Comparison of ENCODE assay signal across 16 cellular contexts in genomic region chr12:92574911-92575570, GRCh38.
A peak's percentile ranks its signal among the peaks of the same experiment; 100 is the strongest.
DNase-seq lines count a peak whose midpoint lies in the region; ATAC-seq, FAIRE-seq and TF ChIP-seq lines count a peak whose summit lies in the region.
"Had no signal": no experiment of that assay in that cellular context is flagged by ENCODE, and none has a peak within 500 bp of the region (broad histone marks: within the 10 kb centered on the region; RNA-seq: fewer than 3 reads in every experiment).

No MANE protein-coding gene starts in this region.

- peaks cover 18% of the 10 kb centered on the region for H3K4me1 ChIP-seq in A549
- H3K4me1 ChIP-seq in gastrocnemius medialis: peaks cover under 1 to 3% of the 10 kb centered on the region in 2 donors
- H3K4me1 ChIP-seq: HAP-1, testis had no signal

- no peak for TF ChIP-seq RAD21 in A549 (conservative IDR thresholded peaks at IDR 0.05 in 1 of 2, IDR thresholded peaks at IDR 0.05 in 1 of 2)

- CTCF ChIA-PET in A549 (lab: Yijun Ruan, JAX): interaction anchor here (0.8 to 2.5 kb wide), 8 partner anchors 9 to 1193 kb away, joined by 3 to 16 read pairs (median 5); no protein-coding TSS in a partner anchor

- TF ChIP-seq EP300 in A549 (IDR thresholded peaks at IDR 0.05): no peak

- peak in 1 of 2 experiments; percentile 31 for DNase-seq in A549 (ENCODE audit: low read depth in 1 of 2, low spot score in 1 of 2)
- peak; percentile 44 to 49 for DNase-seq in NOMO-1 (lab: John Stamatoyannopoulos, UW; ENCODE audit: unreplicated experiment in 2 of 2)
- peak; percentile 67 for DNase-seq in epithelial cell of proximal tubule (ENCODE audit: low read depth)
- DNase-seq in gastrocnemius medialis: no peak
- DNase-seq in dedifferentiated amniotic fluid mesenchymal stem cell (ENCODE audit: extremely low spot score): no peak
- no peak for DNase-seq in HUDEP-2 (lab: John Stamatoyannopoulos, UW; ENCODE audit: unreplicated experiment in 76 of 76)
- DNase-seq: activated CD4-positive, alpha-beta T cell treated with anti-CD3 and anti-CD28 coated beads, Interleukin-2, amount 50 U/mL, for 48 hours; anterior cingulate cortex; MM.1S; SK-N-SH; testis had no signal

- 84% methylated on average over 6 of the region's 6 CpGs for WGBS in A549 (ENCODE audit: missing lambda C conversion rate)

- peak overlapping the region; percentile 4; the same call in 1 of the 3 replicates for H3K4me2 ChIP-seq in A549
- H3K4me2 ChIP-seq: SK-N-SH had no signal

- ATAC-seq in A549 (peak in 1 of 2 experiments; percentile 48; a peak in 3 of 6 replicates), gastrocnemius medialis (no peak), HG02798 (IDR thresholded peaks at IDR 0.05; ENCODE audit: poor library complexity, unreplicated experiment) (no peak)

- peaks cover 15% of the 10 kb centered on the region for H3K9me3 ChIP-seq in A549
- H3K9me3 ChIP-seq in gastrocnemius medialis: no peaks in the 10 kb centered on the region
- H3K9me3 ChIP-seq: HAP-1, SK-N-SH, testis had no signal

- TF ChIP-seq POLR2A in A549 (IDR thresholded peaks at IDR 0.05; ENCODE audit: low read length) (no peak), gastrocnemius medialis (IDR thresholded peaks at IDR 0.05) (no peak)

- intact Hi-C loops in gastrocnemius medialis (cut with DNase I; ENCODE audit: low total_unique reads): loop anchor here (5.0 to 10.0 kb wide), 3 partner anchors 68 to 1000 kb away; partner anchors contain the start of gene BTG1

- H3K4me3 ChIP-seq in A549 (no peak overlapping the region), epithelial cell of proximal tubule (ENCODE audit: low read depth, low read length) (no peak overlapping the region), gastrocnemius medialis (no peak overlapping the region)
- H3K4me3 ChIP-seq: HAP-1, testis had no signal

- no peak for FAIRE-seq in A549 (lab: Jason Lieb, UNC)
- FAIRE-seq: colon, HTR-8/SVneo had no signal

- H3K27ac ChIP-seq in A549 (peak overlapping the region; percentile 58 to 82), gastrocnemius medialis (no peak overlapping the region)
- H3K27ac ChIP-seq: testis had no signal

- in situ Hi-C loops in gastrocnemius medialis (cut with MboI; ENCODE audit: low sequenced_read_pairs in 4 of 4): loop anchor here (5.0 to 25.0 kb wide), 7 partner anchors 428 to 1188 kb away; partner anchors contain the start of gene BTG1 (in 3 of the 4)

- H3K4me3 Mint-ChIP-seq in nephron: no peak overlapping the region

- POLR2A ChIA-PET in A549 (lab: Yijun Ruan, JAX): interaction anchor here (0.9 kb wide), 1 partner anchor 19 kb away, joined by 3 read pairs; no protein-coding TSS in a partner anchor

- H3K4me1 Mint-ChIP-seq in nephron: peaks cover 18% of the 10 kb centered on the region

- TF ChIP-seq CTCF in A549 (IDR thresholded peaks at IDR 0.05) (no peak), epithelial cell of proximal tubule (conservative IDR thresholded peaks at IDR 0.05; ENCODE audit: low read depth, low read length) (no peak), nephron (IDR thresholded peaks at IDR 0.05; ENCODE audit: unreplicated experiment in 3 of 3) (no peak), gastrocnemius medialis (IDR thresholded peaks at IDR 0.05 in 4 of 5, conservative IDR thresholded peaks at IDR 0.05 in 1 of 5) (no peak)

- no peaks in the 10 kb centered on the region for H3K27me3 Mint-ChIP-seq in nephron (ENCODE audit: low read depth)

- no peaks in the 10 kb centered on the region for H3K27me3 ChIP-seq in gastrocnemius medialis
- H3K27me3 ChIP-seq: testis had no signal

- H3K27ac Mint-ChIP-seq in nephron: peak overlapping the region; percentile 24 to 86 (median 26)

- no peaks in the 10 kb centered on the region for H3K36me3 ChIP-seq in gastrocnemius medialis
- H3K36me3 ChIP-seq: HAP-1 had no signal

- no peaks in the 10 kb centered on the region for H3K9me3 Mint-ChIP-seq in nephron

- H3K36me3 Mint-ChIP-seq in nephron (ENCODE audit: low read depth): no peaks in the 10 kb centered on the region

TF ChIP-seq in A549, 52 proteins besides CTCF, POLR2A, EP300 and RAD21:
- no peak for TF ChIP-seq TFCP2L1 (CRISPR knock-in tag; IDR thresholded peaks at IDR 0.05)
- TF ChIP-seq HOXA7 (CRISPR knock-in tag; IDR thresholded peaks at IDR 0.05): no peak
- no peak for TF ChIP-seq MAFK (IDR thresholded peaks at IDR 0.05; ENCODE audit: partially characterized antibody)
- no peak for TF ChIP-seq ZC3H11A (IDR thresholded peaks at IDR 0.05)
- no peak for TF ChIP-seq MYC (IDR thresholded peaks at IDR 0.05; ENCODE audit: borderline replicate concordance, low read length)
- no peak for TF ChIP-seq GATA3 (IDR thresholded peaks at IDR 0.05; ENCODE audit: borderline replicate concordance)
- 0 out of 2 replicates have a peak, but pooled peaks have one; percentile 12 for TF ChIP-seq HES2 (IDR thresholded peaks at IDR 0.05)
- no peak for TF ChIP-seq MAX (IDR thresholded peaks at IDR 0.05)
- TF ChIP-seq FOSL2 (IDR thresholded peaks at IDR 0.05): no peak
- TF ChIP-seq FOSL2 (CRISPR knock-in tag; IDR thresholded peaks at IDR 0.05): peak; percentile 2; the same call in 1 of the 2 replicates
- no peak for TF ChIP-seq TP53 (CRISPR knock-in tag; IDR thresholded peaks at IDR 0.05)
- no peak for TF ChIP-seq KDM5A (IDR thresholded peaks at IDR 0.05)
- no peak for TF ChIP-seq PBX3 (IDR thresholded peaks at IDR 0.05)
- TF ChIP-seq CHD4 (IDR thresholded peaks at IDR 0.05; ENCODE audit: borderline replicate concordance): no peak
- TF ChIP-seq RCOR1 (IDR thresholded peaks at IDR 0.05; ENCODE audit: low read depth, low read length): no peak
- no peak for TF ChIP-seq EHF (CRISPR knock-in tag; IDR thresholded peaks at IDR 0.05)
- no peak for TF ChIP-seq REST (IDR thresholded peaks at IDR 0.05)
- no peak for TF ChIP-seq RNF2 (IDR thresholded peaks at IDR 0.05; ENCODE audit: borderline replicate concordance, low read depth)

Comparison
In these comparisons a context has a peak if more than half of its experiments do, and no peak if none do; other contexts are left out.
1. DNase-seq: peak in NOMO-1 (2 of 2) and epithelial cell of proximal tubule (single experiment); none in gastrocnemius medialis (0 of 2), dedifferentiated amniotic fluid mesenchymal stem cell (single experiment) and HUDEP-2 (0 of 76).
2. H3K27ac ChIP-seq: peak in A549 (2 of 2); none in gastrocnemius medialis (0 of 4).